ENCODE assay signal across 11 cellular contexts in genomic region chr2:217248312-217248935, GRCh38.
DNase-seq lines count a peak whose midpoint lies in the region; ATAC-seq lines count a peak whose summit lies in the region.
"Had no signal": no experiment of that assay in that cellular context is flagged by ENCODE, and none has a peak within 500 bp of the region (broad histone marks: within the 10 kb centered on the region; RNA-seq: fewer than 3 reads in every experiment).

No MANE protein-coding gene starts in this region.

- CTCF ChIA-PET in activated CD4-positive, alpha-beta T cell treated with anti-CD3 and anti-CD28 coated beads for 36 hours (lab: Charles Lee) = interaction anchor here (1.2 kb wide), 1 partner anchor 132 kb away, joined by 3 read pairs; no protein-coding TSS in a partner anchor

- H3K9ac ChIP-seq in rectal smooth muscle tissue (ENCODE audit: low read length) = no peak overlapping the region

- peak overlapping the region; percentile 97 for H3K27ac ChIP-seq in rectal smooth muscle tissue (ENCODE audit: low read depth, low read length)
- H3K27ac ChIP-seq: A549 had no signal

- H3K36me3 ChIP-seq in rectal smooth muscle tissue (ENCODE audit: control insufficient read depth, insufficient read depth, low read length) = no peaks in the 10 kb centered on the region

- H3K36me3 Mint-ChIP-seq in activated CD4-positive, alpha-beta T cell treated with anti-CD3 and anti-CD28 coated beads for 36 hours (ENCODE audit: low read depth) = no peaks in the 10 kb centered on the region
- H3K36me3 Mint-ChIP-seq in stimulated activated effector memory CD8-positive, alpha-beta T cell treated with anti-CD3 and anti-CD28 coated beads, Interleukin-12 subunit alpha, Interleukin-12 subunit beta, amount 100 ng/mL, for 72 hours = no peaks in the 10 kb centered on the region

- ATAC-seq in HG03342 (IDR thresholded peaks at IDR 0.05; ENCODE audit: unreplicated experiment) = peak; percentile 98
- ATAC-seq in Right ventricle myocardium inferior = peak; percentile 88
- ATAC-seq in activated CD4-positive, alpha-beta T cell treated with anti-CD3 and anti-CD28 coated beads for 36 hours = no peak
- ATAC-seq in stimulated activated effector memory CD8-positive, alpha-beta T cell treated with anti-CD3 and anti-CD28 coated beads, Interleukin-12 subunit alpha, Interleukin-12 subunit beta, amount 100 ng/mL, for 72 hours = no peak
- ATAC-seq: A549 had no signal

- intact Hi-C loops in Right ventricle myocardium inferior (cut with DNase I) = no loop called here
- intact Hi-C loops in activated CD4-positive, alpha-beta T cell treated with anti-CD3 and anti-CD28 coated beads for 36 hours (cut with DNase I, micrococcal nuclease) = no loop called here

- POLR2A ChIA-PET in activated CD4-positive, alpha-beta T cell treated with anti-CD3 and anti-CD28 coated beads for 36 hours (lab: Charles Lee) = no interaction called here

- H3K9me3 Mint-ChIP-seq in activated CD4-positive, alpha-beta T cell treated with anti-CD3 and anti-CD28 coated beads for 36 hours (ENCODE audit: low read depth) = no peaks in the 10 kb centered on the region
- H3K9me3 Mint-ChIP-seq in stimulated activated effector memory CD8-positive, alpha-beta T cell treated with anti-CD3 and anti-CD28 coated beads, Interleukin-12 subunit alpha, Interleukin-12 subunit beta, amount 100 ng/mL, for 72 hours = peaks cover 3% of the 10 kb centered on the region

- no peaks in the 10 kb centered on the region for H3K27me3 ChIP-seq in rectal smooth muscle tissue (ENCODE audit: control insufficient read depth, insufficient read depth, low read length)

- H3K27ac Mint-ChIP-seq in activated CD4-positive, alpha-beta T cell treated with anti-CD3 and anti-CD28 coated beads for 36 hours = no peak overlapping the region
- H3K27ac Mint-ChIP-seq in stimulated activated effector memory CD8-positive, alpha-beta T cell treated with anti-CD3 and anti-CD28 coated beads, Interleukin-12 subunit alpha, Interleukin-12 subunit beta, amount 100 ng/mL, for 72 hours = no peak overlapping the region
- H3K27ac Mint-ChIP-seq: T-helper 1 cell treated with Interleukin-12 subunit alpha and Interleukin-12 subunit beta and Interleukin-4 antibody, amounts not matched to agents 30 μg/mL and 1 μg/mL, for 36 hours had no signal

- DNase-seq in NCI-H82 (lab: John Stamatoyannopoulos, UW) (peak; percentile 12), NCI-H82 treated with DMSO at 0.1 percent for 48 hours (lab: John Stamatoyannopoulos, UW; ENCODE audit: unreplicated experiment) (no peak), SHP77 (lab: John Stamatoyannopoulos, UW) (peak; percentile 88 to 94), Right ventricle myocardium inferior (ENCODE audit: missing footprints) (peak; percentile 75)
- DNase-seq in activated CD4-positive, alpha-beta T cell treated with anti-CD3 and anti-CD28 coated beads for 36 hours = no peak
- DNase-seq in stimulated activated effector memory CD8-positive, alpha-beta T cell treated with anti-CD3 and anti-CD28 coated beads, Interleukin-12 subunit alpha, Interleukin-12 subunit beta, amount 100 ng/mL, for 72 hours (ENCODE audit: low spot score in 2 of 2) = no peak

- H3K27me3 Mint-ChIP-seq in activated CD4-positive, alpha-beta T cell treated with anti-CD3 and anti-CD28 coated beads for 36 hours = peaks cover 12% of the 10 kb centered on the region

- peaks cover 10% of the 10 kb centered on the region for H3K4me1 Mint-ChIP-seq in activated CD4-positive, alpha-beta T cell treated with anti-CD3 and anti-CD28 coated beads for 36 hours
- H3K4me1 Mint-ChIP-seq in stimulated activated effector memory CD8-positive, alpha-beta T cell treated with anti-CD3 and anti-CD28 coated beads, Interleukin-12 subunit alpha, Interleukin-12 subunit beta, amount 100 ng/mL, for 72 hours = no peaks in the 10 kb centered on the region

- peaks cover 34% of the 10 kb centered on the region for H3K4me1 ChIP-seq in rectal smooth muscle tissue (ENCODE audit: control insufficient read depth, insufficient read depth, low read length)
- H3K4me1 ChIP-seq: A549 had no signal

- no peak overlapping the region for H3K4me3 Mint-ChIP-seq in activated CD4-positive, alpha-beta T cell treated with anti-CD3 and anti-CD28 coated beads for 36 hours
- H3K4me3 Mint-ChIP-seq in stimulated activated effector memory CD8-positive, alpha-beta T cell treated with anti-CD3 and anti-CD28 coated beads, Interleukin-12 subunit alpha, Interleukin-12 subunit beta, amount 100 ng/mL, for 72 hours = no peak overlapping the region
- H3K4me3 Mint-ChIP-seq: neural crest cell; T-helper 1 cell treated with Interleukin-12 subunit alpha and Interleukin-12 subunit beta and Interleukin-4 antibody, amounts not matched to agents 30 μg/mL and 1 μg/mL, for 36 hours had no signal

- peak overlapping the region; percentile 16 for H3K4me3 ChIP-seq in rectal smooth muscle tissue (ENCODE audit: low read length)
- H3K4me3 ChIP-seq: A549 had no signal

Comparison
In these comparisons a context has a peak if more than half of its experiments do, and no peak if none do; other contexts are left out.
1. DNase-seq: peak in NCI-H82 (single experiment), SHP77 (2 of 2) and Right ventricle myocardium inferior (single experiment); none in NCI-H82 treated with DMSO at 0.1 percent for 48 hours (single experiment), activated CD4-positive, alpha-beta T cell treated with anti-CD3 and anti-CD28 coated beads for 36 hours (single experiment) and stimulated activated effector memory CD8-positive, alpha-beta T cell treated with anti-CD3 and anti-CD28 coated beads, Interleukin-12 subunit alpha, Interleukin-12 subunit beta, amount 100 ng/mL, for 72 hours (0 of 2).
2. ATAC-seq: peak in HG03342 (single experiment) and Right ventricle myocardium inferior (single experiment); none in activated CD4-positive, alpha-beta T cell treated with anti-CD3 and anti-CD28 coated beads for 36 hours (single experiment) and stimulated activated effector memory CD8-positive, alpha-beta T cell treated with anti-CD3 and anti-CD28 coated beads, Interleukin-12 subunit alpha, Interleukin-12 subunit beta, amount 100 ng/mL, for 72 hours (single experiment).